Comparison of ENCODE assay signal across 27 cellular contexts in genomic region chr10:43959364-43959763, GRCh38.
"Had no signal": no experiment of that assay in that cellular context is flagged by ENCODE, and none has a peak within 500 bp of the region (broad histone marks: within the 10 kb centered on the region; RNA-seq: fewer than 3 reads in every experiment).

No MANE protein-coding gene starts in this region.

- H3K36me3 Mint-ChIP-seq: activated CD8-positive, alpha-beta memory T cell treated with anti-CD3 and anti-CD28 coated beads, Interleukin-2, amount 10 ng/mL, durations not matched to agents 7 days and 5 days; activated naive CD8-positive, alpha-beta T cell treated with anti-CD3 and anti-CD28 coated beads for 36 hours; naive B cell had no signal

- H3K4me3 ChIP-seq: coronary artery, sigmoid colon, thoracic aorta, upper lobe of left lung had no signal

- H3K4me1 ChIP-seq: foreskin keratinocyte had no signal

- H3K9me3 Mint-ChIP-seq: activated CD4-positive, alpha-beta T cell treated with anti-CD3 and anti-CD28 coated beads, Interleukin-2, amount 10 ng/mL, durations not matched to agents 7 days and 5 days; activated CD8-positive, alpha-beta T cell treated with anti-CD3 and anti-CD28 coated beads for 36 hours; activated naive CD8-positive, alpha-beta T cell treated with anti-CD3 and anti-CD28 coated beads for 36 hours; activated T-cell treated with anti-CD3 and anti-CD28 coated beads, Interleukin-2, amount 50 U/mL, for 24 hours; activated T-helper 17 cell treated with anti-CD3 and anti-CD28 coated beads, Interleukin-2, amount 50 U/mL, for 72 hours; neural crest cell had no signal

- H3K27ac Mint-ChIP-seq: activated CD8-positive, alpha-beta memory T cell treated with anti-CD3 and anti-CD28 coated beads, Interleukin-2, amount 10 ng/mL, durations not matched to agents 7 days and 5 days; activated CD8-positive, alpha-beta T cell treated with anti-CD3 and anti-CD28 coated beads for 36 hours; activated naive CD8-positive, alpha-beta T cell treated with anti-CD3 and anti-CD28 coated beads for 36 hours; activated T-cell treated with anti-CD3 and anti-CD28 coated beads, Interleukin-2, amount 50 U/mL, for 24 hours; activated T-helper 17 cell treated with anti-CD3 and anti-CD28 coated beads, Interleukin-2, amount 50 U/mL, for 72 hours; progenitor cell of endocrine pancreas had no signal

- H3K4me3 Mint-ChIP-seq: activated CD4-positive, alpha-beta T cell treated with anti-CD3 and anti-CD28 coated beads, Interleukin-2, amount 10 ng/mL, durations not matched to agents 7 days and 5 days; activated CD8-positive, alpha-beta memory T cell treated with anti-CD3 and anti-CD28 coated beads, Interleukin-2, amount 10 ng/mL, durations not matched to agents 7 days and 5 days; activated CD8-positive, alpha-beta T cell treated with anti-CD3 and anti-CD28 coated beads for 36 hours; activated naive CD8-positive, alpha-beta T cell treated with anti-CD3 and anti-CD28 coated beads for 36 hours; activated T-cell treated with anti-CD3 and anti-CD28 coated beads, Interleukin-2, amount 50 U/mL, for 24 hours; activated T-helper 17 cell treated with anti-CD3 and anti-CD28 coated beads, Interleukin-2, amount 50 U/mL, for 72 hours; naive B cell; neural crest cell had no signal

- H3K9me3 ChIP-seq: sigmoid colon, thoracic aorta, upper lobe of left lung had no signal

- H3K36me3 ChIP-seq: sigmoid colon, thoracic aorta, upper lobe of left lung, WERI-Rb-1 had no signal

- ATAC-seq: activated CD8-positive, alpha-beta memory T cell treated with anti-CD3 and anti-CD28 coated beads, Interleukin-2, amount 10 ng/mL, durations not matched to agents 7 days and 5 days; activated CD8-positive, alpha-beta T cell treated with anti-CD3 and anti-CD28 coated beads for 36 hours; activated T-helper 17 cell treated with anti-CD3 and anti-CD28 coated beads, Interleukin-2, amount 50 U/mL, for 72 hours; foreskin keratinocyte had no signal

- DNase-seq: activated CD4-positive, alpha-beta T cell treated with anti-CD3 and anti-CD28 coated beads, Interleukin-2, amount 10 ng/mL, durations not matched to agents 7 days and 5 days; activated CD4-positive, CD25-positive, alpha-beta regulatory T cell treated with anti-CD3 and anti-CD28 coated beads, Interleukin-2, amount 50 U/mL, for 72 hours; activated CD8-positive, alpha-beta T cell treated with anti-CD3 and anti-CD28 coated beads for 36 hours; activated naive CD4-positive, alpha-beta T cell treated with Interleukin-2 at 50 U/mL for 16 hours; activated naive CD8-positive, alpha-beta T cell treated with anti-CD3 and anti-CD28 coated beads for 36 hours; activated T-cell treated with anti-CD3 and anti-CD28 coated beads, Interleukin-2, amount 50 U/mL, for 24 hours; amniotic stem cell; erythroblast; hypothalamus; naive B cell; retina; sigmoid colon; stimulated activated CD4-positive, alpha-beta T cell treated with anti-CD3 and anti-CD28 coated beads, Interleukin-4, amount 100 ng/mL, for 24 hours; stimulated activated naive CD4-positive, alpha-beta T cell treated with Interleukin-2 at 50 U/mL for 16 hours; T-helper 1 cell; upper lobe of left lung; WERI-Rb-1 had no signal

- FAIRE-seq: bronchial epithelial cell, islet of Langerhans, TTC549 had no signal

- H3K27me3 ChIP-seq: foreskin keratinocyte, sigmoid colon, upper lobe of left lung had no signal

- H3K27ac ChIP-seq: foreskin keratinocyte, sigmoid colon, thoracic aorta, upper lobe of left lung, WERI-Rb-1 had no signal

- H3K4me1 Mint-ChIP-seq: activated CD4-positive, alpha-beta T cell treated with anti-CD3 and anti-CD28 coated beads, Interleukin-2, amount 10 ng/mL, durations not matched to agents 7 days and 5 days; activated CD8-positive, alpha-beta memory T cell treated with anti-CD3 and anti-CD28 coated beads, Interleukin-2, amount 10 ng/mL, durations not matched to agents 7 days and 5 days; activated naive CD8-positive, alpha-beta T cell treated with anti-CD3 and anti-CD28 coated beads for 36 hours; activated T-helper 17 cell treated with anti-CD3 and anti-CD28 coated beads, Interleukin-2, amount 50 U/mL, for 72 hours had no signal
